ENCODE assay signal across 9 cellular contexts in the genomic region with DNA sequence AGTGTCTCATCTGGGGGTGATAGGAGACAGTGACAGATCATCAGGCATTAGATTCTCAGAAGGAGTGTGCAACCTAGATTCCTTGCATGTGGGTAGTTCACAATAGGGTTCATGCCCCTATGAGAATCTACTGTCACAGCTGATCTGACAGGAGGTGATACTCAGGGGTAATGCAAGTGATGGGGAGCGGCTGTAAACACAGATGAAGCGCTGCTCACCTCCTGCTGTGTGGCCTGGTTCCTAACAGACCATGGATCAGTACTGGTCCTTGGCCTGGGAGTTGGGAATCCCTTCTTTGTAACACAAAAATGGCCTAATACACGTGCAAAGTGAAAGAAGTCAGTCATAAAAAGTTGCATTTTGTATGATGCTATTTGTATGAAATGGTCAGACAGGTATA.
"Had no signal": no experiment of that assay in that cellular context is flagged by ENCODE, and none has a peak within 500 bp of the region (broad histone marks: within the 10 kb centered on the region; RNA-seq: fewer than 3 reads in every experiment).

No MANE protein-coding gene starts in this region.

- H3K36me3 ChIP-seq: HAP-1 had no signal

- ATAC-seq: GM23338, HCT116 had no signal

- H3K4me1 Mint-ChIP-seq: GM23338, H9 had no signal

- H3K27ac Mint-ChIP-seq: GM23338, H9, HFFc6 had no signal

- H3K4me3 ChIP-seq: GM23248, GM23338, HAP-1 had no signal

- H3K27ac ChIP-seq: GM23248 had no signal

- H3K4me1 ChIP-seq: HAP-1 had no signal

- H3K4me3 Mint-ChIP-seq: GM23338, H9, HFFc6 had no signal

- H3K9me3 ChIP-seq: HAP-1 had no signal

- H3K9ac ChIP-seq: GM23248 had no signal

- DNase-seq: GM23248, GOT3, H7, H9, HCEC 1CT, HFFc6 had no signal
